Comparison of ENCODE assay signal across 8 cellular contexts in the genomic region with DNA sequence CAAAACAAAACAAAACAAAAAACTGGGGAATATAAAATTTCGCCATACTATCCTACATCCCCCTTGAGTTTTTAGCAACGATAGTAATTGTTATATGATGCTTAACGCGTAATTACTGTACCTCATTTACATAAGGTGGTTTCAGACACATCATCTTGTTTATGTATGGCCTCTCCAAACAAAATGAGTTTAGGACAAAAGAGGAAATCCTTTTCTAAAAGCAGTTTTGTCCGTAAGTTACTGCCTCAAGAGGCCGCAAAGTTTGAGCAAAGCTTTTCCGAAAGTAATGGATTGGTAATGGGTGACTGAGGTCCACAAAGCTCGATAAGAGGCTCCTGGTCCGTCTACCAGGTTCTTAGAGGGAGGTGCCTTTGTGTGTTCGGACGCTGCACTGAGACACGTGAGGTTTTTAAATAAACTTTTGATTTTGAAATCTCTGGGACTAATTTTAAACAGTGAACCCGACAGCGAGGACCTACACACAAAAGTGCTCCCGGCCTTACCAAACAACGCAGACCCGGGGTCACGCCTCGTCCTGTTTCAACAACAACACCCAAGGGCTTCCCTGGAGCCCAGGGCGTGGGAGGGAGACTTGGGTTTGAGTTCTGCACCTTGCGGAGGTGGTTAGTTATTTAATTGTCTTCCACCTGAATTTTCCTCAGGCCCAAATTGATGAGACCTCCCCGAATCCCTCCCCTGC. TPM values are rescaled to one million over a fixed set of nuclear protein-coding genes. Genes with fewer than 3 reads are reported as not detected.
A peak's percentile ranks its signal among the peaks of the same experiment; 100 is the strongest.
DNase-seq lines count a peak whose midpoint lies in the region; FAIRE-seq and TF ChIP-seq lines count a peak whose summit lies in the region.

No MANE protein-coding gene starts in this region.

- H3K4me3 ChIP-seq in Loucy (ENCODE audit: low read length, poor library complexity, severe bottlenecking), result peak overlapping the region; percentile 80
- H3K4me3 ChIP-seq in mononuclear cell (ENCODE audit: low read length), result peak overlapping the region; percentile 76
- peak overlapping the region; percentile 87 to 93 for H3K4me3 ChIP-seq in vagina

- TF ChIP-seq CTCF in Loucy (conservative IDR thresholded peaks at IDR 0.05; ENCODE audit: low read length) (no peak), chondrocyte (IDR thresholded peaks at IDR 0.05) (no peak), vagina (IDR thresholded peaks at IDR 0.05) (no peak)

- peak overlapping the region; percentile 83 for H3K27ac Mint-ChIP-seq in chondrocyte (ENCODE audit: unreplicated experiment)

- DNase-seq in GM12892 (ENCODE audit: insufficient read length) (peak; percentile 18), chondrocyte (ENCODE audit: low spot score) (no peak), vagina (ENCODE audit: extremely low spot score in 2 of 2) (no peak), NCI-H82 (lab: John Stamatoyannopoulos, UW) (no peak), NK-92 (lab: John Stamatoyannopoulos, UW; ENCODE audit: unreplicated experiment) (no peak), D341Med (ENCODE audit: low spot score) (no peak)

- peak overlapping the region; percentile 54 for H2AFZ ChIP-seq in Loucy (ENCODE audit: low read length)

- FAIRE-seq in GM12892 (lab: Jason Lieb, UNC), result peak; percentile 24

- H3K36me3 ChIP-seq in Loucy (ENCODE audit: insufficient read depth, low read length), result no peaks in the 10 kb centered on the region
- no peaks in the 10 kb centered on the region for H3K36me3 ChIP-seq in vagina

- TF ChIP-seq POLR2A in GM12892 (IDR thresholded peaks at IDR 0.05; ENCODE audit: low read depth, low read length), result no peak
- TF ChIP-seq POLR2A in vagina (IDR thresholded peaks at IDR 0.05), result no peak

- peak overlapping the region; percentile 97 for H3K27ac ChIP-seq in vagina

- peaks cover 27% of the 10 kb centered on the region for H3K4me1 Mint-ChIP-seq in chondrocyte (ENCODE audit: low read depth)

- H3F3A ChIP-seq in Loucy (ENCODE audit: low read depth), result no peaks in the 10 kb centered on the region

- peak overlapping the region; percentile 75 for H3K4me3 Mint-ChIP-seq in chondrocyte (ENCODE audit: unreplicated experiment)

- peaks cover 36% of the 10 kb centered on the region for H4K20me1 ChIP-seq in Loucy (ENCODE audit: insufficient read depth, low read length, poor library complexity, severe bottlenecking)

- H3K9me2 ChIP-seq in Loucy (replicated peaks; ENCODE audit: low read depth, low read length), result no peaks in the 10 kb centered on the region

- no peaks in the 10 kb centered on the region for H3K27me3 Mint-ChIP-seq in chondrocyte (ENCODE audit: low read depth)

- peaks cover 1% of the 10 kb centered on the region for H3K36me3 Mint-ChIP-seq in chondrocyte (ENCODE audit: low read depth)

- H3K9me3 ChIP-seq in Loucy (ENCODE audit: insufficient read depth, low read depth, low read length) (no peaks in the 10 kb centered on the region), mononuclear cell (ENCODE audit: low read depth, low read length) (no peaks in the 10 kb centered on the region), vagina (no peaks in the 10 kb centered on the region)

- H3K9me3 Mint-ChIP-seq in chondrocyte (ENCODE audit: low read depth), result no peaks in the 10 kb centered on the region

- H3K27me3 ChIP-seq in Loucy (ENCODE audit: insufficient read depth, low read length, poor library complexity, severe bottlenecking) (no peaks in the 10 kb centered on the region), mononuclear cell (ENCODE audit: insufficient read depth, low read length) (no peaks in the 10 kb centered on the region), vagina (no peaks in the 10 kb centered on the region)

- peaks cover 56% of the 10 kb centered on the region for H3K79me2 ChIP-seq in Loucy (ENCODE audit: insufficient read depth, low read length)

- H3K4me1 ChIP-seq in Loucy (ENCODE audit: insufficient read depth, low read length, poor library complexity, severe bottlenecking) (peaks cover 46% of the 10 kb centered on the region), mononuclear cell (ENCODE audit: insufficient read depth, low read length) (peaks cover 26% of the 10 kb centered on the region), vagina (peaks cover 34% of the 10 kb centered on the region)

- H3K9ac ChIP-seq in Loucy (ENCODE audit: low read depth, low read length, poor library complexity, severe bottlenecking), result peak overlapping the region; percentile 92

- intact Hi-C loops in vagina (cut with DNase I), result no loop called here

- peak overlapping the region; percentile 91 for H3K4me2 ChIP-seq in Loucy (ENCODE audit: low read depth, low read length, poor library complexity, severe bottlenecking)

RNA-seq across cellular contexts. Expression of a gene that starts 0.5 kb away (rescaled TPM):
- 3.1 TPM for polyA plus RNA-seq in GM12892 (2012; ENCODE audit: missing spikeins)
- total RNA-seq in chondrocyte, result 4.4 to 5.5 TPM (median 5.2 TPM) in 3 replicates
- 5.2 TPM for total RNA-seq in mononuclear cell
- total RNA-seq in vagina, result 11.3 TPM

RNA-seq across cellular contexts. Expression of a gene that starts 22.1 kb away (rescaled TPM):
- 9.2 TPM for polyA plus RNA-seq in GM12892 (2012; ENCODE audit: missing spikeins)
- total RNA-seq in chondrocyte (14.0 to 19.8 TPM (median 17.5 TPM) in 3 replicates), mononuclear cell (7.3 TPM), vagina (13.5 TPM)
